Comparison of ENCODE assay signal across 8 cellular contexts in genomic region chr18:23662309-23663263, GRCh38. TPM values are rescaled to one million over a fixed set of nuclear protein-coding genes. Genes with fewer than 3 reads are reported as not detected.
A peak's percentile ranks its signal among the peaks of the same experiment; 100 is the strongest.
DNase-seq lines count a peak whose midpoint lies in the region; ATAC-seq and TF ChIP-seq lines count a peak whose summit lies in the region.

Gene ANKRD29 (minus strand): TSS chr18:23662911. CDS start chr18:23662730, 181 bp downstream.

- H3K4me3 ChIP-seq in LNCaP clone FGC (ENCODE audit: low read depth, low read length) (peak within 1 kb of the TSS; percentile 27), mesenchymal stem cell (ENCODE audit: insufficient read depth in 1 of 2, low read depth in 1 of 2, low read length in 2 of 2) (peak within 1 kb of the TSS; percentile 63 to 90)
- H3K4me3 ChIP-seq in effector memory CD4-positive, alpha-beta T cell (ENCODE audit: insufficient read depth, low read depth, low read length, poor library complexity, severe bottlenecking), result peak within 1 kb of the TSS; percentile 66

- no peak within 1 kb of the TSS for H2AK5ac ChIP-seq in mesenchymal stem cell (ENCODE audit: low read length, severe bottlenecking)

- H3K79me1 ChIP-seq in mesenchymal stem cell (replicated peaks; ENCODE audit: low read length, poor library complexity, severe bottlenecking), result no peaks in the 10 kb centered on the region

- H3K14ac ChIP-seq in mesenchymal stem cell (ENCODE audit: low read length in 2 of 2), result peak within 1 kb of the TSS in 1 of 2 experiments; percentile 7

- POLR2A ChIA-PET in GM10248 (lab: Yijun Ruan, JAX), result no interaction called here

- no peak within 1 kb of the TSS for H2BK12ac ChIP-seq in mesenchymal stem cell (ENCODE audit: low read length in 2 of 2)

- no peak for ATAC-seq in HG02840 (IDR thresholded peaks at IDR 0.05; ENCODE audit: low FRiP score, unreplicated experiment)
- ATAC-seq in HG03565 (IDR thresholded peaks at IDR 0.05; ENCODE audit: unreplicated experiment), result no peak

- no peaks in the 10 kb centered on the region for H3K9me3 ChIP-seq in effector memory CD4-positive, alpha-beta T cell (ENCODE audit: control insufficient read depth, low read length)
- H3K9me3 ChIP-seq in mesenchymal stem cell (ENCODE audit: control insufficient read depth, low read length), result no peaks in the 10 kb centered on the region

- H2BK15ac ChIP-seq in mesenchymal stem cell (ENCODE audit: low read depth, poor library complexity, severe bottlenecking), result peak within 1 kb of the TSS; percentile 95

- DNase-seq in GM10248 (ENCODE audit: extremely low spot score) (peak; percentile 36), LNCaP clone FGC (ENCODE audit: low read depth) (no peak), mesenchymal stem cell (peak; percentile 25)
- DNase-seq in activated CD4-positive, alpha-beta T cell treated with anti-CD3 and anti-CD28 coated beads, Interleukin-2, amount 50 U/mL, for 4 hours, result peak; percentile 39
- peak; percentile 25 to 42 (median 32) for DNase-seq in effector memory CD4-positive, alpha-beta T cell
- DNase-seq in stimulated activated CD8-positive, alpha-beta memory T cell treated with anti-CD3 and anti-CD28 coated beads, Interleukin-4, amount 100 ng/mL, for 24 hours (ENCODE audit: low read depth), result peak; percentile 6

- no peak within 1 kb of the TSS for H2BK5ac ChIP-seq in mesenchymal stem cell (ENCODE audit: low read depth, low read length, poor library complexity, severe bottlenecking)

- H2AFZ ChIP-seq in mesenchymal stem cell (ENCODE audit: low read depth, low read length), result no peak within 1 kb of the TSS

- H2BK120ac ChIP-seq in mesenchymal stem cell (ENCODE audit: low read depth, low read length), result no peak within 1 kb of the TSS

- CTCF ChIA-PET in GM10248 (lab: Yijun Ruan, JAX), result no interaction called here

- TF ChIP-seq CTCF in GM10248 (IDR thresholded peaks at IDR 0.05; ENCODE audit: control extremely low read depth, extremely low read depth, low read depth, missing control alignments) (no peak), LNCaP clone FGC (IDR thresholded peaks at IDR 0.05; ENCODE audit: control insufficient read depth, extremely low read depth, insufficient read depth) (no peak)

- peak within 1 kb of the TSS in 1 of 2 experiments; percentile 34 for H3K23ac ChIP-seq in mesenchymal stem cell (ENCODE audit: low read length in 2 of 2)

- H3K18ac ChIP-seq in mesenchymal stem cell (ENCODE audit: low read depth in 1 of 2, low read length in 2 of 2), result no peak within 1 kb of the TSS

- H3K4me1 ChIP-seq in effector memory CD4-positive, alpha-beta T cell (ENCODE audit: control insufficient read depth, insufficient read depth, low read length, poor library complexity, severe bottlenecking), result peaks cover 10% of the 10 kb centered on the region
- peaks cover 7% of the 10 kb centered on the region for H3K4me1 ChIP-seq in mesenchymal stem cell (ENCODE audit: control insufficient read depth, insufficient read depth, low read depth, low read length)

- no peak within 1 kb of the TSS for H4K91ac ChIP-seq in mesenchymal stem cell (ENCODE audit: low read length)

- WGBS in mesenchymal stem cell, result 7% methylated on average over 45 of the region's 86 CpGs

- H3K4ac ChIP-seq in mesenchymal stem cell (ENCODE audit: low read depth in 1 of 2, low read length in 2 of 2), result no peak within 1 kb of the TSS

- H4K8ac ChIP-seq in mesenchymal stem cell (ENCODE audit: low read length), result no peak within 1 kb of the TSS

- peak within 1 kb of the TSS; percentile 66 for H3K4me2 ChIP-seq in mesenchymal stem cell (ENCODE audit: low read length, poor library complexity, severe bottlenecking)

- no peak within 1 kb of the TSS for H3K27ac ChIP-seq in effector memory CD4-positive, alpha-beta T cell (ENCODE audit: insufficient read depth, low read length, poor library complexity, severe bottlenecking)
- no peak within 1 kb of the TSS for H3K27ac ChIP-seq in mesenchymal stem cell (ENCODE audit: low read length, poor library complexity, severe bottlenecking)

- H3K9ac ChIP-seq in mesenchymal stem cell (ENCODE audit: low read length), result peak within 1 kb of the TSS; percentile 86

- H3K27me3 ChIP-seq in effector memory CD4-positive, alpha-beta T cell (replicated peaks; ENCODE audit: control insufficient read depth, insufficient read depth, low read length, poor library complexity, severe bottlenecking), result no peaks in the 10 kb centered on the region
- peaks cover 0 to 23% of the 10 kb centered on the region in 2 experiments for H3K27me3 ChIP-seq in mesenchymal stem cell (ENCODE audit: control insufficient read depth in 1 of 2, insufficient read depth in 1 of 2, low read length in 2 of 2)

- no peaks in the 10 kb centered on the region for H3K36me3 ChIP-seq in effector memory CD4-positive, alpha-beta T cell (ENCODE audit: control insufficient read depth, insufficient read depth, low read length)
- H3K36me3 ChIP-seq in mesenchymal stem cell (ENCODE audit: control insufficient read depth in 1 of 2, insufficient read depth in 2 of 2, low read depth in 1 of 2, low read length in 2 of 2), result no peaks in the 10 kb centered on the region

RNA-seq across cellular contexts. Expression of gene ANKRD29, which starts in this region (rescaled TPM):
- 0.11 TPM for polyA plus RNA-seq in mesenchymal stem cell (2013, experiment 1 of 2)
- 0.07 TPM for polyA plus RNA-seq in mesenchymal stem cell (2013, experiment 2 of 2)
